ENCODE assay signal across 13 cellular contexts in genomic region chr12:19234991-19235876, GRCh38.
A peak's percentile ranks its signal among the peaks of the same experiment; 100 is the strongest.
DNase-seq lines count a peak whose midpoint lies in the region; ATAC-seq and TF ChIP-seq lines count a peak whose summit lies in the region.
"Had no signal": no experiment of that assay in that cellular context is flagged by ENCODE, and none has a peak within 500 bp of the region (broad histone marks: within the 10 kb centered on the region; RNA-seq: fewer than 3 reads in every experiment).

No MANE protein-coding gene starts in this region.

- H3K36me3 Mint-ChIP-seq in dendritic cell treated with granulocyte-macrophage colony-stimulating factor and Interleukin-4, amounts not matched to agents 40 ng/mL and 50 ng/mL, for 4 days (ENCODE audit: low read depth): peaks cover 6% of the 10 kb centered on the region
- peaks cover 2% of the 10 kb centered on the region for H3K36me3 Mint-ChIP-seq in mesothelial cell of epicardium
- H3K36me3 Mint-ChIP-seq: IgD-negative memory B cell had no signal

- H3K9me3 Mint-ChIP-seq in stimulated activated naive CD8-positive, alpha-beta T cell treated with anti-CD3 and anti-CD28 coated beads, Interleukin-15, amount 100 ng/mL, for 72 hours: no peaks in the 10 kb centered on the region
- H3K9me3 Mint-ChIP-seq in dendritic cell treated with granulocyte-macrophage colony-stimulating factor and Interleukin-4, amounts not matched to agents 40 ng/mL and 50 ng/mL, for 4 days: no peaks in the 10 kb centered on the region
- H3K9me3 Mint-ChIP-seq in mesothelial cell of epicardium: no peaks in the 10 kb centered on the region
- H3K9me3 Mint-ChIP-seq: IgD-negative memory B cell had no signal

- TF ChIP-seq CTCF in mesothelial cell of epicardium (IDR thresholded peaks at IDR 0.05; ENCODE audit: unreplicated experiment): no peak
- TF ChIP-seq CTCF in GM20000 (IDR thresholded peaks at IDR 0.05; ENCODE audit: extremely low read depth, missing control alignments): no peak

- no peaks in the 10 kb centered on the region for H3K27me3 Mint-ChIP-seq in stimulated activated naive CD8-positive, alpha-beta T cell treated with anti-CD3 and anti-CD28 coated beads, Interleukin-15, amount 100 ng/mL, for 72 hours
- H3K27me3 Mint-ChIP-seq in dendritic cell treated with granulocyte-macrophage colony-stimulating factor and Interleukin-4, amounts not matched to agents 40 ng/mL and 50 ng/mL, for 4 days: no peaks in the 10 kb centered on the region
- H3K27me3 Mint-ChIP-seq in mesothelial cell of epicardium (ENCODE audit: low read depth): no peaks in the 10 kb centered on the region
- H3K27me3 Mint-ChIP-seq: IgD-negative memory B cell had no signal

- intact Hi-C loops in dendritic cell treated with granulocyte-macrophage colony-stimulating factor and Interleukin-4, amounts not matched to agents 40 ng/mL and 50 ng/mL, for 4 days (cut with micrococcal nuclease): loop anchor here (5.0 kb wide), 1 partner anchor 43 kb away; no protein-coding TSS in a partner anchor

- peak; percentile 19 for ATAC-seq in stimulated activated naive CD8-positive, alpha-beta T cell treated with anti-CD3 and anti-CD28 coated beads, Interleukin-15, Interleukin-2, amounts not matched to agents 100 U/mL and 50 U/mL, for 24 hours
- ATAC-seq in stimulated activated naive CD8-positive, alpha-beta T cell treated with anti-CD3 and anti-CD28 coated beads, Interleukin-15, amount 100 ng/mL, for 72 hours: no peak

- no peak overlapping the region for H3K27ac Mint-ChIP-seq in stimulated activated naive CD8-positive, alpha-beta T cell treated with anti-CD3 and anti-CD28 coated beads, Interleukin-15, amount 100 ng/mL, for 72 hours
- H3K27ac Mint-ChIP-seq in dendritic cell treated with granulocyte-macrophage colony-stimulating factor and Interleukin-4, amounts not matched to agents 40 ng/mL and 50 ng/mL, for 4 days: peak overlapping the region; percentile 82
- H3K27ac Mint-ChIP-seq in mesothelial cell of epicardium: peak overlapping the region; percentile 84
- H3K27ac Mint-ChIP-seq: IgD-negative memory B cell had no signal

- peaks cover 6% of the 10 kb centered on the region for H3K4me1 Mint-ChIP-seq in stimulated activated naive CD8-positive, alpha-beta T cell treated with anti-CD3 and anti-CD28 coated beads, Interleukin-15, amount 100 ng/mL, for 72 hours
- H3K4me1 Mint-ChIP-seq in dendritic cell treated with granulocyte-macrophage colony-stimulating factor and Interleukin-4, amounts not matched to agents 40 ng/mL and 50 ng/mL, for 4 days (ENCODE audit: low read depth): peaks cover 53% of the 10 kb centered on the region
- peaks cover 31% of the 10 kb centered on the region for H3K4me1 Mint-ChIP-seq in mesothelial cell of epicardium
- H3K4me1 Mint-ChIP-seq: IgD-negative memory B cell had no signal

- DNase-seq in stimulated activated naive CD8-positive, alpha-beta T cell treated with anti-CD3 and anti-CD28 coated beads, Interleukin-15, Interleukin-2, amounts not matched to agents 100 U/mL and 50 U/mL, for 24 hours: no peak
- no peak for DNase-seq in stimulated activated naive CD8-positive, alpha-beta T cell treated with anti-CD3 and anti-CD28 coated beads, Interleukin-15, amount 100 ng/mL, for 72 hours
- DNase-seq in mesothelial cell of epicardium (ENCODE audit: low spot score in 2 of 2, unreplicated experiment in 2 of 2) (no peak), NCI-H1930 (lab: John Stamatoyannopoulos, UW) (no peak), GM20000 (ENCODE audit: low spot score) (no peak)
- no peak for DNase-seq in activated CD4-positive, alpha-beta T cell treated with anti-CD3 and anti-CD28 coated beads, Interleukin-2, amount 50 U/mL, for 48 hours
- no peak for DNase-seq in effector CD4-positive, alpha-beta T cell
- DNase-seq: activated naive CD4-positive, alpha-beta T cell treated with Interleukin-2 at 50 U/mL for 16 hours; NCI-H2029 treated with DMSO at 0.1 percent for 48 hours; NK-92 treated with Interleukin-12 subunit alpha and Interleukin-12 subunit beta, amount 100 ng/mL, for 24 hours; T-helper 1 cell had no signal

- no peak overlapping the region for H3K4me3 Mint-ChIP-seq in stimulated activated naive CD8-positive, alpha-beta T cell treated with anti-CD3 and anti-CD28 coated beads, Interleukin-15, amount 100 ng/mL, for 72 hours
- H3K4me3 Mint-ChIP-seq in dendritic cell treated with granulocyte-macrophage colony-stimulating factor and Interleukin-4, amounts not matched to agents 40 ng/mL and 50 ng/mL, for 4 days: no peak overlapping the region
- no peak overlapping the region for H3K4me3 Mint-ChIP-seq in mesothelial cell of epicardium
- H3K4me3 Mint-ChIP-seq: IgD-negative memory B cell had no signal

Comparison
In these comparisons a context has a peak if more than half of its experiments do, and no peak if none do; other contexts are left out.
1. H3K27ac Mint-ChIP-seq: peak in dendritic cell treated with granulocyte-macrophage colony-stimulating factor and Interleukin-4, amounts not matched to agents 40 ng/mL and 50 ng/mL, for 4 days (single experiment) and mesothelial cell of epicardium (single experiment); none in stimulated activated naive CD8-positive, alpha-beta T cell treated with anti-CD3 and anti-CD28 coated beads, Interleukin-15, amount 100 ng/mL, for 72 hours (0 of 2).